1 cellular context compared by ENCODE assay signal in the genomic region with DNA sequence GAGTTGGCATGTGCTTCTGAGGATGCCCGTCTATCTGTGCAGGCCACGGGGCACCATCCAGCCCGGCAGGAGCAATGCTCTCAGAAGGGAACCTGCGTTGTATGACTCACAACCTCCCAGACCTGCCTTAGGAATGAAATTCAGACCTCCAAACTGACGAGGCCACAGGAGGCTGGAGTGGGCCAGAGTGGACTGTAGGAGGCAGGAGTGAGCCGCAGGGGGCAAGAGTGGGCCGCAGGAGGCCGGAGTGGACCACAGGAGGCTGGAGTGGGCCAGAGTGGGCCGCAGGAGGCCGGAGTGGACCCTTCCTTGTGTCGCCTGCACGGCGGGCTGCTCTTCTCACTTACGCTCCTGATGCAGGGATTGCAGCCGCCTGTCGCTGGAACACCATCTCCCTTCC.
TF ChIP-seq lines count a peak whose summit lies in the region.

No MANE protein-coding gene starts in this region.

TF ChIP-seq in K562, 482 proteins besides CTCF, POLR2A, EP300 and RAD21 (continued from another document):
- TF ChIP-seq, protein P1, sequence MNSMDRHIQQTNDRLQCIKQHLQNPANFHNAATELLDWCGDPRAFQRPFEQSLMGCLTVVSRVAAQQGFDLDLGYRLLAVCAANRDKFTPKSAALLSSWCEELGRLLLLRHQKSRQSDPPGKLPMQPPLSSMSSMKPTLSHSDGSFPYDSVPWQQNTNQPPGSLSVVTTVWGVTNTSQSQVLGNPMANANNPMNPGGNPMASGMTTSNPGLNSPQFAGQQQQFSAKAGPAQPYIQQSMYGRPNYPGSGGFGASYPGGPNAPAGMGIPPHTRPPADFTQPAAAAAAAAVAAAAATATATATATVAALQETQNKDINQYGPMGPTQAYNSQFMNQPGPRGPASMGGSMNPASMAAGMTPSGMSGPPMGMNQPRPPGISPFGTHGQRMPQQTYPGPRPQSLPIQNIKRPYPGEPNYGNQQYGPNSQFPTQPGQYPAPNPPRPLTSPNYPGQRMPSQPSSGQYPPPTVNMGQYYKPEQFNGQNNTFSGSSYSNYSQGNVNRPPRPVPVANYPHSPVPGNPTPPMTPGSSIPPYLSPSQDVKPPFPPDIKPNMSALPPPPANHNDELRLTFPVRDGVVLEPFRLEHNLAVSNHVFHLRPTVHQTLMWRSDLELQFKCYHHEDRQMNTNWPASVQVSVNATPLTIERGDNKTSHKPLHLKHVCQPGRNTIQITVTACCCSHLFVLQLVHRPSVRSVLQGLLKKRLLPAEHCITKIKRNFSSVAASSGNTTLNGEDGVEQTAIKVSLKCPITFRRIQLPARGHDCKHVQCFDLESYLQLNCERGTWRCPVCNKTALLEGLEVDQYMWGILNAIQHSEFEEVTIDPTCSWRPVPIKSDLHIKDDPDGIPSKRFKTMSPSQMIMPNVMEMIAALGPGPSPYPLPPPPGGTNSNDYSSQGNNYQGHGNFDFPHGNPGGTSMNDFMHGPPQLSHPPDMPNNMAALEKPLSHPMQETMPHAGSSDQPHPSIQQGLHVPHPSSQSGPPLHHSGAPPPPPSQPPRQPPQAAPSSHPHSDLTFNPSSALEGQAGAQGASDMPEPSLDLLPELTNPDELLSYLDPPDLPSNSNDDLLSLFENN (IDR thresholded peaks at IDR 0.05; ENCODE audit: low read depth in 2 of 2, low read length in 2 of 2), result no peak
- TF ChIP-seq, protein P2, sequence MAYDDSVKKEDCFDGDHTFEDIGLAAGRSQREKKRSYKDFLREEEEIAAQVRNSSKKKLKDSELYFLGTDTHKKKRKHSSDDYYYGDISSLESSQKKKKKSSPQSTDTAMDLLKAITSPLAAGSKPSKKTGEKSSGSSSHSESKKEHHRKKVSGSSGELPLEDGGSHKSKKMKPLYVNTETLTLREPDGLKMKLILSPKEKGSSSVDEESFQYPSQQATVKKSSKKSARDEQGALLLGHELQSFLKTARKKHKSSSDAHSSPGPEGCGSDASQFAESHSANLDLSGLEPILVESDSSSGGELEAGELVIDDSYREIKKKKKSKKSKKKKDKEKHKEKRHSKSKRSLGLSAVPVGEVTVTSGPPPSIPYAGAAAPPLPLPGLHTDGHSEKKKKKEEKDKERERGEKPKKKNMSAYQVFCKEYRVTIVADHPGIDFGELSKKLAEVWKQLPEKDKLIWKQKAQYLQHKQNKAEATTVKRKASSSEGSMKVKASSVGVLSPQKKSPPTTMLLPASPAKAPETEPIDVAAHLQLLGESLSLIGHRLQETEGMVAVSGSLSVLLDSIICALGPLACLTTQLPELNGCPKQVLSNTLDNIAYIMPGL (CRISPR knock-in tag; IDR thresholded peaks at IDR 0.05), result no peak
- no peak for TF ChIP-seq SNIP1 (IDR thresholded peaks at IDR 0.05; ENCODE audit: low read depth)
- 0 out of 2 replicates have a peak, but pooled peaks have one; percentile 20 for TF ChIP-seq ZBTB7A (IDR thresholded peaks at IDR 0.05; ENCODE audit: borderline replicate concordance, control insufficient read depth, low read depth, low read length)
- no peak for TF ChIP-seq HMGN3 (IDR thresholded peaks at IDR 0.05; ENCODE audit: borderline replicate concordance, extremely low read depth, insufficient read length, low read depth, low read length)
- TF ChIP-seq, protein P3, sequence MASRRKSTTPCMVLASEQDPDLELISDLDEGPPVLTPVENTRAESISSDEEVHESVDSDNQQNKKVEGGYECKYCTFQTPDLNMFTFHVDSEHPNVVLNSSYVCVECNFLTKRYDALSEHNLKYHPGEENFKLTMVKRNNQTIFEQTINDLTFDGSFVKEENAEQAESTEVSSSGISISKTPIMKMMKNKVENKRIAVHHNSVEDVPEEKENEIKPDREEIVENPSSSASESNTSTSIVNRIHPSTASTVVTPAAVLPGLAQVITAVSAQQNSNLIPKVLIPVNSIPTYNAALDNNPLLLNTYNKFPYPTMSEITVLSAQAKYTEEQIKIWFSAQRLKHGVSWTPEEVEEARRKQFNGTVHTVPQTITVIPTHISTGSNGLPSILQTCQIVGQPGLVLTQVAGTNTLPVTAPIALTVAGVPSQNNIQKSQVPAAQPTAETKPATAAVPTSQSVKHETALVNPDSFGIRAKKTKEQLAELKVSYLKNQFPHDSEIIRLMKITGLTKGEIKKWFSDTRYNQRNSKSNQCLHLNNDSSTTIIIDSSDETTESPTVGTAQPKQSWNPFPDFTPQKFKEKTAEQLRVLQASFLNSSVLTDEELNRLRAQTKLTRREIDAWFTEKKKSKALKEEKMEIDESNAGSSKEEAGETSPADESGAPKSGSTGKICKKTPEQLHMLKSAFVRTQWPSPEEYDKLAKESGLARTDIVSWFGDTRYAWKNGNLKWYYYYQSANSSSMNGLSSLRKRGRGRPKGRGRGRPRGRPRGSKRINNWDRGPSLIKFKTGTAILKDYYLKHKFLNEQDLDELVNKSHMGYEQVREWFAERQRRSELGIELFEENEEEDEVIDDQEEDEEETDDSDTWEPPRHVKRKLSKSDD (conservative IDR thresholded peaks at IDR 0.05; ENCODE audit: low read length), result no peak
- no peak for TF ChIP-seq ZNF707 (CRISPR knock-in tag; conservative IDR thresholded peaks at IDR 0.05)
